ENCODE assay signal across 1 cellular context in genomic region chr13:21696865-21697448, GRCh38.
TF ChIP-seq lines count a peak whose summit lies in the region.

No MANE protein-coding gene starts in this region.

TF ChIP-seq in HepG2, 621 proteins besides CTCF, POLR2A, EP300 and RAD21 (continued from another document and continues in another):
- TF ChIP-seq ZNF597 (CRISPR knock-in tag; IDR thresholded peaks at IDR 0.05) (no peak), ZNF777 (CRISPR knock-in tag; IDR thresholded peaks at IDR 0.05) (no peak), SPEN (CRISPR knock-in tag; IDR thresholded peaks at IDR 0.05; ENCODE audit: low read depth) (no peak), ZNF530 (CRISPR knock-in tag; IDR thresholded peaks at IDR 0.05; ENCODE audit: low read depth) (no peak), RFX3 (CRISPR knock-in tag; IDR thresholded peaks at IDR 0.05) (no peak), HNF4A (CRISPR knock-in tag; IDR thresholded peaks at IDR 0.05) (peak; percentile 41), TEF (CRISPR knock-in tag; IDR thresholded peaks at IDR 0.05) (peak; percentile 97), NR1H2 (CRISPR knock-in tag; IDR thresholded peaks at IDR 0.05; ENCODE audit: borderline replicate concordance, low read depth) (no peak), POGZ (CRISPR knock-in tag; IDR thresholded peaks at IDR 0.05) (0 out of 2 replicates have a peak, but pooled peaks have one; percentile 18), ZC3H13 (CRISPR knock-in tag; IDR thresholded peaks at IDR 0.05) (no peak), NFATC3 (CRISPR knock-in tag; IDR thresholded peaks at IDR 0.05) (no peak), ZNF225 (CRISPR knock-in tag; IDR thresholded peaks at IDR 0.05) (no peak), XBP1 (CRISPR knock-in tag; IDR thresholded peaks at IDR 0.05) (no peak), ZNF354B (CRISPR knock-in tag; IDR thresholded peaks at IDR 0.05) (no peak), MAFK (conservative IDR thresholded peaks at IDR 0.05 in 1 of 2, IDR thresholded peaks at IDR 0.05 in 1 of 2; ENCODE audit: low read length in 2 of 2) (peak; percentile 62 to 76), ZNF75D (CRISPR knock-in tag; IDR thresholded peaks at IDR 0.05; ENCODE audit: borderline replicate concordance) (no peak), ZNF263 (CRISPR knock-in tag; IDR thresholded peaks at IDR 0.05) (no peak), BCL6 (CRISPR knock-in tag; IDR thresholded peaks at IDR 0.05) (peak; percentile 30; the same call in 1 of the 2 replicates), PRDM4 (CRISPR knock-in tag; IDR thresholded peaks at IDR 0.05; ENCODE audit: borderline replicate concordance) (no peak), ZNF550 (CRISPR knock-in tag; IDR thresholded peaks at IDR 0.05; ENCODE audit: borderline replicate concordance) (no peak), CBX5 (CRISPR knock-in tag; IDR thresholded peaks at IDR 0.05; ENCODE audit: borderline replicate concordance) (no peak), SNAPC5 (CRISPR knock-in tag; IDR thresholded peaks at IDR 0.05; ENCODE audit: borderline replicate concordance) (no peak), ZNF660 (CRISPR knock-in tag; IDR thresholded peaks at IDR 0.05; ENCODE audit: borderline replicate concordance, low read depth) (no peak), NFE2L2 (IDR thresholded peaks at IDR 0.05; ENCODE audit: low read length) (peak; percentile 88), ZNF281 (CRISPR knock-in tag; IDR thresholded peaks at IDR 0.05; ENCODE audit: borderline replicate concordance) (no peak), ZNF121 (CRISPR knock-in tag; IDR thresholded peaks at IDR 0.05) (peak; percentile 92), RBM39 (IDR thresholded peaks at IDR 0.05; ENCODE audit: low read depth, low read length, poor library complexity, severe bottlenecking) (no peak), SP2 (CRISPR knock-in tag; IDR thresholded peaks at IDR 0.05) (no peak), GPBP1L1 (CRISPR knock-in tag; IDR thresholded peaks at IDR 0.05) (no peak), ZNF256 (CRISPR knock-in tag; conservative IDR thresholded peaks at IDR 0.05) (no peak), KAT8 (CRISPR knock-in tag; IDR thresholded peaks at IDR 0.05) (0 out of 2 replicates have a peak, but pooled peaks have one; percentile 21), ZSCAN29 (CRISPR knock-in tag; conservative IDR thresholded peaks at IDR 0.05) (no peak), PCBP1 (IDR thresholded peaks at IDR 0.05; ENCODE audit: borderline replicate concordance, low read depth, low read length) (no peak), HMG20A (CRISPR knock-in tag; IDR thresholded peaks at IDR 0.05; ENCODE audit: borderline replicate concordance) (peak; percentile 53; the same call in 1 of the 2 replicates), IRF2 (CRISPR knock-in tag; IDR thresholded peaks at IDR 0.05) (no peak), CREB1 (IDR thresholded peaks at IDR 0.05) (no peak), CREB1 (CRISPR knock-in tag; IDR thresholded peaks at IDR 0.05) (no peak), HOXA9 (CRISPR knock-in tag; IDR thresholded peaks at IDR 0.05; ENCODE audit: borderline replicate concordance) (no peak), PHF21A (CRISPR knock-in tag; IDR thresholded peaks at IDR 0.05) (0 out of 2 replicates have a peak, but pooled peaks have one; percentile 29), HIVEP1 (CRISPR knock-in tag; IDR thresholded peaks at IDR 0.05) (no peak), HNF1A (IDR thresholded peaks at IDR 0.05; ENCODE audit: low read depth) (no peak), HNF1A (CRISPR knock-in tag; IDR thresholded peaks at IDR 0.05; ENCODE audit: borderline replicate concordance) (no peak), MLLT10 (CRISPR knock-in tag; IDR thresholded peaks at IDR 0.05) (no peak), ATF7-NPFF (CRISPR knock-in tag; IDR thresholded peaks at IDR 0.05; ENCODE audit: low read depth) (no peak), SNRNP70 (IDR thresholded peaks at IDR 0.05; ENCODE audit: low read depth, low read length) (no peak), NFE2 (CRISPR knock-in tag; IDR thresholded peaks at IDR 0.05) (peak; percentile 36; the same call in 1 of the 2 replicates), NONO (IDR thresholded peaks at IDR 0.05) (no peak), NONO (CRISPR knock-in tag; conservative IDR thresholded peaks at IDR 0.05) (no peak), ZNF331 (CRISPR knock-in tag; IDR thresholded peaks at IDR 0.05) (peak; percentile 47; the same call in 1 of the 2 replicates), THYN1 (CRISPR knock-in tag; IDR thresholded peaks at IDR 0.05; ENCODE audit: borderline replicate concordance, low read depth) (no peak), ZNF33B (CRISPR knock-in tag; IDR thresholded peaks at IDR 0.05) (no peak), TFDP2 (CRISPR knock-in tag; IDR thresholded peaks at IDR 0.05) (no peak), AFF4 (CRISPR knock-in tag; IDR thresholded peaks at IDR 0.05) (no peak), ZNF253 (CRISPR knock-in tag; IDR thresholded peaks at IDR 0.05; ENCODE audit: borderline replicate concordance) (no peak), ZMYM2 (CRISPR knock-in tag; IDR thresholded peaks at IDR 0.05) (0 out of 2 replicates have a peak, but pooled peaks have one; percentile 66), CEBPG (CRISPR knock-in tag; IDR thresholded peaks at IDR 0.05) (peak; percentile 92)
